Comparison of ENCODE assay signal across 8 cellular contexts in genomic region chr2:191571163-191571769, GRCh38.
DNase-seq lines count a peak whose midpoint lies in the region; ATAC-seq and TF ChIP-seq lines count a peak whose summit lies in the region.

No MANE protein-coding gene starts in this region.

- peaks cover 2% of the 10 kb centered on the region for H3K36me3 Mint-ChIP-seq in T-helper 17 cell (ENCODE audit: low read depth)

- no peak overlapping the region for H3K9ac ChIP-seq in fibroblast of lung (ENCODE audit: insufficient read depth, low read length)

- no peaks in the 10 kb centered on the region for H3K9me3 ChIP-seq in T-helper 17 cell (ENCODE audit: control insufficient read depth, low read length, poor library complexity, severe bottlenecking)
- no peaks in the 10 kb centered on the region for H3K9me3 ChIP-seq in fibroblast of lung (ENCODE audit: control insufficient read depth, insufficient read depth, low read depth, low read length)
- H3K9me3 ChIP-seq in neutrophil = no peaks in the 10 kb centered on the region
- H3K9me3 ChIP-seq in uterus = no peaks in the 10 kb centered on the region

- no peaks in the 10 kb centered on the region for H3K27me3 ChIP-seq in fibroblast of lung (ENCODE audit: control insufficient read depth, insufficient read depth, low read length)
- H3K27me3 ChIP-seq in neutrophil = no peaks in the 10 kb centered on the region
- H3K27me3 ChIP-seq in uterus = no peaks in the 10 kb centered on the region

- no peaks in the 10 kb centered on the region for H4K20me1 ChIP-seq in fibroblast of lung (ENCODE audit: control insufficient read depth, extremely low read depth, insufficient read depth, low read length)

- H3K36me3 ChIP-seq in fibroblast of lung (ENCODE audit: control insufficient read depth, insufficient read depth, low read length) (no peaks in the 10 kb centered on the region), neutrophil (no peaks in the 10 kb centered on the region), uterus (no peaks in the 10 kb centered on the region)

- H3K27me3 Mint-ChIP-seq in T-helper 17 cell = no peaks in the 10 kb centered on the region

- H3K4me2 ChIP-seq in fibroblast of lung (ENCODE audit: extremely low read depth, insufficient read depth, low read length) = peak overlapping the region; percentile 21

- ATAC-seq in HG03196 (IDR thresholded peaks at IDR 0.05; ENCODE audit: unreplicated experiment) (peak; percentile 56), T-helper 17 cell (peak; percentile 84)

- no peak overlapping the region for H3K27ac ChIP-seq in 22Rv1
- H3K27ac ChIP-seq in fibroblast of lung (ENCODE audit: insufficient read depth, low read length) = no peak overlapping the region
- peak overlapping the region; percentile 87 for H3K27ac ChIP-seq in neutrophil
- no peak overlapping the region for H3K27ac ChIP-seq in uterus

- no peak for TF ChIP-seq POLR2A in uterus (IDR thresholded peaks at IDR 0.05)

- peaks cover 2% of the 10 kb centered on the region for H3K4me1 ChIP-seq in fibroblast of lung (ENCODE audit: control insufficient read depth, extremely low read depth, insufficient read depth, low read length)
- H3K4me1 ChIP-seq in neutrophil (ENCODE audit: control insufficient read depth in 1 of 2, insufficient read depth in 1 of 2, low read depth in 1 of 2, low read length in 1 of 2) = peaks cover 21 to 27% of the 10 kb centered on the region in 2 experiments
- H3K4me1 ChIP-seq in uterus = no peaks in the 10 kb centered on the region

- DNase-seq in GM12864 (ENCODE audit: low read depth) = peak; percentile 26
- peak in 1 of 3 donors; percentile 9 for DNase-seq in T-helper 17 cell
- peak; percentile 73 to 80 for DNase-seq in fibroblast of lung (ENCODE audit: low read depth in 2 of 2)
- DNase-seq in DMS114 treated with DMSO at 0.1 percent for 48 hours (lab: John Stamatoyannopoulos, UW; ENCODE audit: unreplicated experiment) = no peak
- no peak for DNase-seq in uterus

- peaks cover 15% of the 10 kb centered on the region for H3K4me1 Mint-ChIP-seq in T-helper 17 cell

- peak; percentile 24 for TF ChIP-seq CTCF in 22Rv1 (IDR thresholded peaks at IDR 0.05)
- peak; percentile 48 for TF ChIP-seq CTCF in GM12864 (IDR thresholded peaks at IDR 0.05; ENCODE audit: low read depth, low read length, missing control alignments)
- peak; percentile 45 to 58 for TF ChIP-seq CTCF in fibroblast of lung (conservative IDR thresholded peaks at IDR 0.05 in 1 of 2, IDR thresholded peaks at IDR 0.05 in 1 of 2; ENCODE audit: low read depth in 1 of 2, low read length in 2 of 2)
- TF ChIP-seq CTCF in neutrophil (IDR thresholded peaks at IDR 0.05) = no peak
- no peak for TF ChIP-seq CTCF in uterus (IDR thresholded peaks at IDR 0.05)

- intact Hi-C loops in uterus (cut with DNase I; ENCODE audit: low total_unique reads) = no loop called here

- H3K27ac Mint-ChIP-seq in T-helper 17 cell = peak overlapping the region; percentile 92

- H3K4me3 ChIP-seq in GM12864 (ENCODE audit: low read depth, low read length) = no peak overlapping the region
- peak overlapping the region in 2 of 4 experiments; percentile 17 to 52 for H3K4me3 ChIP-seq in fibroblast of lung (replicated peaks in 1 of 4; ENCODE audit: control extremely low read depth in 1 of 4, insufficient read depth in 1 of 4, low read depth in 3 of 4, low read length in 4 of 4)
- peak overlapping the region; percentile 55 to 59 for H3K4me3 ChIP-seq in neutrophil (ENCODE audit: low read depth in 1 of 2, low read length in 1 of 2)
- no peak overlapping the region for H3K4me3 ChIP-seq in uterus

- H3K79me2 ChIP-seq in fibroblast of lung (ENCODE audit: control insufficient read depth, insufficient read depth, low read length) = no peaks in the 10 kb centered on the region

- H3K4me3 Mint-ChIP-seq in T-helper 17 cell = peak overlapping the region; percentile 87

- H2AFZ ChIP-seq in fibroblast of lung (ENCODE audit: low read length) = peak overlapping the region; percentile 12

Comparison
In these comparisons a context has a peak if more than half of its experiments do, and no peak if none do; other contexts are left out.
1. CTCF ChIP-seq: peak in 22Rv1 (single experiment), GM12864 (single experiment) and fibroblast of lung (2 of 2); none in neutrophil (single experiment) and uterus (0 of 4).
2. DNase-seq: peak in GM12864 (single experiment) and fibroblast of lung (2 of 2); none in DMS114 treated with DMSO at 0.1 percent for 48 hours (single experiment) and uterus (0 of 2).
3. H3K4me3 ChIP-seq: peak in neutrophil (2 of 2); none in GM12864 (single experiment) and uterus (0 of 2).